Comparison of ENCODE assay signal across 9 cellular contexts in genomic region chr10:60731134-60731883, GRCh38. TPM values are rescaled to one million over a fixed set of nuclear protein-coding genes. Genes with fewer than 3 reads are reported as not detected.
DNase-seq lines count a peak whose midpoint lies in the region; ATAC-seq and TF ChIP-seq lines count a peak whose summit lies in the region.
"Had no signal": no experiment of that assay in that cellular context is flagged by ENCODE, and none has a peak within 500 bp of the region (broad histone marks: within the 10 kb centered on the region; RNA-seq: fewer than 3 reads in every experiment).

No MANE protein-coding gene starts in this region.

- intact Hi-C loops in breast epithelium (cut with DNase I; ENCODE audit: low total_unique reads) = no loop called here

- CTCF ChIA-PET in GM10248 (lab: Yijun Ruan, JAX) = interaction anchor here (0.9 kb wide), 1 partner anchor 14 kb away, joined by 3 read pairs; no protein-coding TSS in a partner anchor

- H3K27me3 ChIP-seq in breast epithelium = no peaks in the 10 kb centered on the region

- peak overlapping the region in 2 of 3 donors; percentile 61 to 80 for H3K4me3 ChIP-seq in breast epithelium

- H3K4me1 ChIP-seq in breast epithelium = no peaks in the 10 kb centered on the region

- peak overlapping the region; percentile 72 to 90 for H3K27ac ChIP-seq in breast epithelium
- H3K27ac ChIP-seq: cardiac muscle cell had no signal

- POLR2A ChIA-PET in GM10248 (lab: Yijun Ruan, JAX) = no interaction called here

- TF ChIP-seq POLR2A in breast epithelium (IDR thresholded peaks at IDR 0.05) = no peak

- peaks cover 26% of the 10 kb centered on the region for H3K4me1 Mint-ChIP-seq in stimulated activated effector memory CD8-positive, alpha-beta T cell treated with anti-CD3 and anti-CD28 coated beads, Interleukin-12 subunit alpha, Interleukin-12 subunit beta, amount 100 ng/mL, for 72 hours

- TF ChIP-seq CTCF in GM10248 (IDR thresholded peaks at IDR 0.05; ENCODE audit: control extremely low read depth, extremely low read depth, low read depth, missing control alignments) = no peak
- no peak for TF ChIP-seq CTCF in breast epithelium (IDR thresholded peaks at IDR 0.05)

- DNase-seq in GM10248 (ENCODE audit: extremely low spot score) = peak; percentile 52
- DNase-seq in breast epithelium (ENCODE audit: low spot score in 2 of 2) = no peak
- peak in 1 of 2 donors; percentile 57 for DNase-seq in stimulated activated effector memory CD8-positive, alpha-beta T cell treated with anti-CD3 and anti-CD28 coated beads, Interleukin-12 subunit alpha, Interleukin-12 subunit beta, amount 100 ng/mL, for 72 hours (ENCODE audit: low spot score in 2 of 2)
- DNase-seq in activated CD4-positive, CD25-positive, alpha-beta regulatory T cell treated with anti-CD3 and anti-CD28 coated beads, Interleukin-2, amount 50 U/mL, for 72 hours = no peak
- DNase-seq in NCI-H2081 treated with DMSO at 0.1 percent for 48 hours (lab: John Stamatoyannopoulos, UW) = no peak
- no peak for DNase-seq in NCI-H2196 treated with DMSO at 0.1 percent for 48 hours (lab: John Stamatoyannopoulos, UW; ENCODE audit: unreplicated experiment)

- no peaks in the 10 kb centered on the region for H3K9me3 ChIP-seq in breast epithelium

- H3K36me3 ChIP-seq in breast epithelium = no peaks in the 10 kb centered on the region
- H3K36me3 ChIP-seq: cardiac muscle cell had no signal

- H3K4me3 Mint-ChIP-seq in stimulated activated effector memory CD8-positive, alpha-beta T cell treated with anti-CD3 and anti-CD28 coated beads, Interleukin-12 subunit alpha, Interleukin-12 subunit beta, amount 100 ng/mL, for 72 hours = peak overlapping the region; percentile 78

- no peaks in the 10 kb centered on the region for H3K9me3 Mint-ChIP-seq in stimulated activated effector memory CD8-positive, alpha-beta T cell treated with anti-CD3 and anti-CD28 coated beads, Interleukin-12 subunit alpha, Interleukin-12 subunit beta, amount 100 ng/mL, for 72 hours

- ATAC-seq in GM21423 (IDR thresholded peaks at IDR 0.05; ENCODE audit: unreplicated experiment) = peak; percentile 83
- peak; percentile 82 for ATAC-seq in HG03571 (IDR thresholded peaks at IDR 0.05; ENCODE audit: unreplicated experiment)
- ATAC-seq in stimulated activated effector memory CD8-positive, alpha-beta T cell treated with anti-CD3 and anti-CD28 coated beads, Interleukin-12 subunit alpha, Interleukin-12 subunit beta, amount 100 ng/mL, for 72 hours = peak; percentile 61

- peak overlapping the region; percentile 7 for H3K27ac Mint-ChIP-seq in stimulated activated effector memory CD8-positive, alpha-beta T cell treated with anti-CD3 and anti-CD28 coated beads, Interleukin-12 subunit alpha, Interleukin-12 subunit beta, amount 100 ng/mL, for 72 hours

- no peaks in the 10 kb centered on the region for H3K36me3 Mint-ChIP-seq in stimulated activated effector memory CD8-positive, alpha-beta T cell treated with anti-CD3 and anti-CD28 coated beads, Interleukin-12 subunit alpha, Interleukin-12 subunit beta, amount 100 ng/mL, for 72 hours

RNA-seq across cellular contexts. Expression of gene CDK1, which starts 47.0 kb away (rescaled TPM):
- 1 to 10 TPM in 2 of 3 donors, under 1 TPM in 1; 0.98 to 5.0 (median 2.2) TPM for total RNA-seq in breast epithelium
